ENCODE assay signal across 39 cellular contexts in the genomic region with DNA sequence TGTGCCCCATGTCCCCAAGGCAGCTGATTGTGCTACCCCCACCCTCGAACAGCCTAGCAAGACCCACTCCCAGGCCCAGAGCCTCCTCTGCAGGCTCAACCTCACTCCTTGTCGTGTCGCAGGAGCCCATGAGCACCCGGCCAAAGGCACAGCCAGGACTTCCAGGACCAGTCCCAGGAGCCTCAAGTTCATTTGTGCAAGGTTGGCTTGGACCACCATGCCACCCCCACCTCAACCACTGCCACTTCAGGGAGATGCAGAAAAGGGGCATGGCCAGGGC. TPM values are rescaled to one million over a fixed set of nuclear protein-coding genes. Genes with fewer than 3 reads are reported as not detected.
"Had no signal": no experiment of that assay in that cellular context is flagged by ENCODE, and none has a peak within 500 bp of the region (broad histone marks: within the 10 kb centered on the region; RNA-seq: fewer than 3 reads in every experiment).

No MANE protein-coding gene starts in this region.

- H3K36me3 Mint-ChIP-seq: activated CD4-positive, alpha-beta memory T cell treated with anti-CD3 and anti-CD28 coated beads for 36 hours; activated naive CD4-positive, alpha-beta T cell treated with anti-CD3 and anti-CD28 coated beads, Interleukin-2, amount 50 U/mL, for 72 hours; activated naive CD8-positive, alpha-beta T cell treated with anti-CD3 and anti-CD28 coated beads for 36 hours had no signal

- H3K4me1 ChIP-seq: adrenal gland, body of pancreas had no signal

- H3K27ac ChIP-seq: adrenal gland, body of pancreas, brain microvascular endothelial cell, cardiac muscle cell, VCaP had no signal

- H3K36me3 ChIP-seq: adrenal gland, brain microvascular endothelial cell, cardiac muscle cell had no signal

- H3K27me3 ChIP-seq: adrenal gland, body of pancreas, brain microvascular endothelial cell, cardiac muscle cell had no signal

- DNase-seq: activated B cell treated with CpG ODN at 0.5 μM for 24 hours; activated CD4-positive, alpha-beta memory T cell treated with anti-CD3 and anti-CD28 coated beads for 36 hours; activated CD4-positive, alpha-beta T cell treated with anti-CD3 and anti-CD28 coated beads for 4 hours; activated CD4-positive, alpha-beta T cell treated with anti-CD3 and anti-CD28 coated beads, Interleukin-2, amount 10 ng/mL, durations not matched to agents 24 days and 14 days; activated CD4-positive, alpha-beta T cell treated with anti-CD3 and anti-CD28 coated beads, Interleukin-2, amount 50 U/mL, for 1 hour; activated CD4-positive, alpha-beta T cell treated with anti-CD3 and anti-CD28 coated beads, Interleukin-2, amount 50 U/mL, for 4 hours; activated CD4-positive, CD25-positive, alpha-beta regulatory T cell treated with anti-CD3 and anti-CD28 coated beads, Interleukin-2, amount 50 U/mL, for 72 hours; activated CD8-positive, alpha-beta memory T cell treated with anti-CD3 and anti-CD28 coated beads, Interleukin-2, amount 50 U/mL, for 4 hours; activated CD8-positive, alpha-beta T cell treated with anti-CD3 and anti-CD28 coated beads for 36 hours; activated effector memory CD4-positive, alpha-beta T cell treated with anti-CD3 and anti-CD28 coated beads, Interleukin-2, amount 50 U/mL, for 16 hours; activated gamma-delta T cell treated with Interleukin-2 at 50 U/mL for 16 hours; activated naive CD4-positive, alpha-beta T cell; activated naive CD4-positive, alpha-beta T cell treated with anti-CD3 and anti-CD28 coated beads for 36 hours; activated naive CD4-positive, alpha-beta T cell treated with anti-CD3 and anti-CD28 coated beads, Interleukin-2, amount 50 U/mL, for 16 hours; activated naive CD8-positive, alpha-beta T cell treated with anti-CD3 and anti-CD28 coated beads for 36 hours; activated T-cell treated with anti-CD3 and anti-CD28 coated beads for 4 hours; activated T-cell treated with anti-CD3 and anti-CD28 coated beads, Interleukin-2, amount 50 U/mL, for 1 hour; activated T-cell treated with anti-CD3 and anti-CD28 coated beads, Interleukin-2, amount 50 U/mL, for 4 hours; activated T-cell treated with anti-CD3 and anti-CD28 coated beads, Interleukin-2, amount 50 U/mL, for 72 hours; adrenal gland; amniotic stem cell; aorta; body of pancreas; brain microvascular endothelial cell; central memory CD4-positive, alpha-beta T cell; SW 1271; T-helper 1 cell; T-helper 2 cell; T-helper 9 cell had no signal

- H3K4me3 ChIP-seq: adrenal gland, body of pancreas, cardiac muscle cell had no signal

- H3K9me3 ChIP-seq: adrenal gland, body of pancreas had no signal

- H3K9me3 Mint-ChIP-seq: activated CD4-positive, alpha-beta T cell treated with anti-CD3 and anti-CD28 coated beads, Interleukin-2, amount 10 ng/mL, durations not matched to agents 24 days and 14 days; activated CD8-positive, alpha-beta T cell treated with anti-CD3 and anti-CD28 coated beads for 36 hours; activated naive CD4-positive, alpha-beta T cell treated with anti-CD3 and anti-CD28 coated beads, Interleukin-2, amount 50 U/mL, for 72 hours; activated T-cell treated with anti-CD3 and anti-CD28 coated beads, Interleukin-2, amount 50 U/mL, for 4 hours; activated T-cell treated with anti-CD3 and anti-CD28 coated beads, Interleukin-2, amount 50 U/mL, for 72 hours; activated T-helper 17 cell treated with anti-CD3 and anti-CD28 coated beads, Interleukin-2, amount 50 U/mL, for 72 hours had no signal

- ATAC-seq: activated CD8-positive, alpha-beta T cell treated with anti-CD3 and anti-CD28 coated beads for 36 hours; activated naive CD4-positive, alpha-beta T cell treated with anti-CD3 and anti-CD28 coated beads, Interleukin-2, amount 50 U/mL, for 72 hours; activated T-cell treated with anti-CD3 and anti-CD28 coated beads, Interleukin-2, amount 50 U/mL, for 72 hours; activated T-helper 17 cell treated with anti-CD3 and anti-CD28 coated beads, Interleukin-2, amount 50 U/mL, for 72 hours; body of pancreas had no signal

- H3K4me1 Mint-ChIP-seq: activated B cell treated with CpG ODN at 0.5 μM for 24 hours; activated CD4-positive, alpha-beta T cell treated with anti-CD3 and anti-CD28 coated beads, Interleukin-2, amount 10 ng/mL, durations not matched to agents 24 days and 14 days; activated naive CD8-positive, alpha-beta T cell treated with anti-CD3 and anti-CD28 coated beads for 36 hours; activated T-helper 17 cell treated with anti-CD3 and anti-CD28 coated beads, Interleukin-2, amount 50 U/mL, for 72 hours had no signal

- H3K4me3 Mint-ChIP-seq: activated B cell treated with CpG ODN at 0.5 μM for 24 hours; activated CD4-positive, alpha-beta memory T cell treated with anti-CD3 and anti-CD28 coated beads for 36 hours; activated CD4-positive, alpha-beta T cell treated with anti-CD3 and anti-CD28 coated beads, Interleukin-2, amount 10 ng/mL, durations not matched to agents 24 days and 14 days; activated CD8-positive, alpha-beta T cell treated with anti-CD3 and anti-CD28 coated beads for 36 hours; activated naive CD4-positive, alpha-beta T cell treated with anti-CD3 and anti-CD28 coated beads for 36 hours; activated naive CD8-positive, alpha-beta T cell treated with anti-CD3 and anti-CD28 coated beads for 36 hours; activated T-cell treated with anti-CD3 and anti-CD28 coated beads, Interleukin-2, amount 50 U/mL, for 4 hours; activated T-cell treated with anti-CD3 and anti-CD28 coated beads, Interleukin-2, amount 50 U/mL, for 72 hours; activated T-helper 1 cell treated with anti-CD3 and anti-CD28 coated beads, Interleukin-12 subunit alpha, Interleukin-12 subunit beta, Interleukin-2, Interleukin-4 antibody, amounts not matched to agents 30 ng/mL and 10 ng/mL and 1 ng/mL, durations not matched to agents 14 hours and 24 hours and 36 hours; activated T-helper 17 cell treated with anti-CD3 and anti-CD28 coated beads, Interleukin-2, amount 50 U/mL, for 72 hours; T-helper 1 cell treated with Interleukin-12 subunit alpha and Interleukin-12 subunit beta and Interleukin-4 antibody, amounts not matched to agents 30 μg/mL and 1 μg/mL, for 36 hours; T-helper 2 cell treated with Interferon-gamma antibody and Interleukin-4, amounts not matched to agents 5 μg/mL and 100 μg/mL, for 36 hours had no signal

- H3K27ac Mint-ChIP-seq: activated B cell treated with CpG ODN at 0.5 μM for 24 hours; activated CD4-positive, alpha-beta memory T cell treated with anti-CD3 and anti-CD28 coated beads for 36 hours; activated CD4-positive, alpha-beta T cell treated with anti-CD3 and anti-CD28 coated beads, Interleukin-2, amount 10 ng/mL, durations not matched to agents 24 days and 14 days; activated CD8-positive, alpha-beta T cell treated with anti-CD3 and anti-CD28 coated beads for 36 hours; activated naive CD4-positive, alpha-beta T cell treated with anti-CD3 and anti-CD28 coated beads for 36 hours; activated naive CD4-positive, alpha-beta T cell treated with anti-CD3 and anti-CD28 coated beads, Interleukin-2, amount 50 U/mL, for 72 hours; activated naive CD8-positive, alpha-beta T cell treated with anti-CD3 and anti-CD28 coated beads for 36 hours; activated T-cell treated with anti-CD3 and anti-CD28 coated beads, Interleukin-2, amount 50 U/mL, for 72 hours; activated T-helper 1 cell treated with anti-CD3 and anti-CD28 coated beads, Interleukin-12 subunit alpha, Interleukin-12 subunit beta, Interleukin-2, Interleukin-4 antibody, amounts not matched to agents 30 ng/mL and 10 ng/mL and 1 ng/mL, durations not matched to agents 14 hours and 24 hours and 36 hours; activated T-helper 17 cell treated with anti-CD3 and anti-CD28 coated beads, Interleukin-2, amount 50 U/mL, for 72 hours; T-helper 1 cell treated with Interleukin-12 subunit alpha and Interleukin-12 subunit beta and Interleukin-4 antibody, amounts not matched to agents 30 μg/mL and 1 μg/mL, for 36 hours; T-helper 2 cell treated with Interferon-gamma antibody and Interleukin-4, amounts not matched to agents 5 μg/mL and 100 μg/mL, for 36 hours had no signal

- H3K27me3 Mint-ChIP-seq: activated B cell treated with CpG ODN at 0.5 μM for 24 hours; activated CD4-positive, alpha-beta memory T cell treated with anti-CD3 and anti-CD28 coated beads for 36 hours; activated CD4-positive, alpha-beta T cell treated with anti-CD3 and anti-CD28 coated beads, Interleukin-2, amount 10 ng/mL, durations not matched to agents 24 days and 14 days; activated CD8-positive, alpha-beta T cell treated with anti-CD3 and anti-CD28 coated beads for 36 hours; activated naive CD8-positive, alpha-beta T cell treated with anti-CD3 and anti-CD28 coated beads for 36 hours; activated T-helper 17 cell treated with anti-CD3 and anti-CD28 coated beads, Interleukin-2, amount 50 U/mL, for 72 hours had no signal

RNA-seq across cellular contexts. Expression of gene KRTAP11-1, which starts 54.4 kb away (rescaled TPM):
- total RNA-seq: activated B cell treated with CpG ODN at 0.5 μM for 24 hours; activated CD4-positive, alpha-beta memory T cell treated with anti-CD3 and anti-CD28 coated beads for 36 hours; activated CD4-positive, alpha-beta T cell treated with anti-CD3 and anti-CD28 coated beads, Interleukin-2, amount 10 ng/mL, durations not matched to agents 24 days and 14 days; activated CD8-positive, alpha-beta memory T cell treated with anti-CD3 and anti-CD28 coated beads for 36 hours; activated CD8-positive, alpha-beta T cell treated with anti-CD3 and anti-CD28 coated beads for 36 hours; activated naive CD4-positive, alpha-beta T cell treated with anti-CD3 and anti-CD28 coated beads for 36 hours; activated naive CD4-positive, alpha-beta T cell treated with anti-CD3 and anti-CD28 coated beads, Interleukin-2, amount 50 U/mL, for 72 hours; activated naive CD8-positive, alpha-beta T cell treated with anti-CD3 and anti-CD28 coated beads for 36 hours; activated T-cell treated with anti-CD3 and anti-CD28 coated beads, Interleukin-2, amount 50 U/mL, for 4 hours; activated T-cell treated with anti-CD3 and anti-CD28 coated beads, Interleukin-2, amount 50 U/mL, for 72 hours; activated T-helper 1 cell treated with anti-CD3 and anti-CD28 coated beads, Interleukin-12 subunit alpha, Interleukin-12 subunit beta, Interleukin-2, Interleukin-4 antibody, amounts not matched to agents 30 ng/mL and 10 ng/mL and 1 ng/mL, durations not matched to agents 14 hours and 24 hours and 36 hours; activated T-helper 17 cell treated with anti-CD3 and anti-CD28 coated beads, Interleukin-2, amount 50 U/mL, for 72 hours; adrenal gland; aorta; astrocyte; body of pancreas; bronchial epithelial cell; cardiac muscle cell had no signal
- polyA plus RNA-seq: adrenal gland, aorta, cardiac muscle cell had no signal
